ENCODE assay signal across 10 cellular contexts in the genomic region with DNA sequence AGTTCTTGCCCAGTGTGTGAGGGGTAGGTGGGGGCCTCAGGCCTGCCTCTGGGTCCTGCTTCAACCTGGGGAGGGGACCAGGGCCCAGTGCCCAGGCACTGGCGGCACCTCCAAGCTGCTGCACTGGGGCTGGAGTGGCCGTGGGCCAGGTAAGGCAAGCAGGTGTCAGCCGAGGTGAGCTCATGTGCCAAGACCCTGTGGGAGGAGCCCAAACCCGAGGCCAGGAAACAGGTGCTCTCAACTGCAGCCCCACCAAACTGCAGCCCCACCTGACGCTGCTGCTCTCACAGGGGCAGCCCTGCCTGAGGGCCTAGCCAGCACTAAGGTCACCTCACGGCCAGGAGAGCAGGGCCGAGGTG. TPM values are rescaled to one million over a fixed set of nuclear protein-coding genes. Genes with fewer than 3 reads are reported as not detected.
DNase-seq lines count a peak whose midpoint lies in the region; ATAC-seq and TF ChIP-seq lines count a peak whose summit lies in the region.
"Had no signal": no experiment of that assay in that cellular context is flagged by ENCODE, and none has a peak within 500 bp of the region (broad histone marks: within the 10 kb centered on the region; RNA-seq: fewer than 3 reads in every experiment).

No MANE protein-coding gene starts in this region.

- H3K4me1 ChIP-seq in heart right ventricle (peaks cover 2 to 15% (median 10%) of the 10 kb centered on the region in 9 donors), uterus (peaks cover 0 to 4% of the 10 kb centered on the region in 2 donors)

- no peak overlapping the region for H3K4me3 ChIP-seq in heart right ventricle
- no peak overlapping the region for H3K4me3 ChIP-seq in uterus
- H3K4me3 ChIP-seq in lower leg skin (ENCODE audit: low read depth, poor library complexity, severe bottlenecking) = no peak overlapping the region

- H3K27ac ChIP-seq in heart right ventricle (no peak overlapping the region), uterus (no peak overlapping the region)

- ATAC-seq in left ventricle myocardium superior (no peak), heart right ventricle (no peak), left colon (peak; percentile 38)
- ATAC-seq: sciatic nerve had no signal

- TF ChIP-seq CTCF in heart right ventricle (IDR thresholded peaks at IDR 0.05) = no peak
- TF ChIP-seq CTCF in uterus (IDR thresholded peaks at IDR 0.05) = no peak
- TF ChIP-seq CTCF in lower leg skin (IDR thresholded peaks at IDR 0.05) = no peak

- peaks cover 0 to 9% (median 0%) of the 10 kb centered on the region in 9 donors for H3K36me3 ChIP-seq in heart right ventricle
- H3K36me3 ChIP-seq in uterus = no peaks in the 10 kb centered on the region

- intact Hi-C loops in left ventricle myocardium superior (cut with micrococcal nuclease) (no loop called here), heart right ventricle (cut with DNase I) (loop anchor here in 1 of 10 donors (5.0 kb wide), 1 partner anchor 40 kb away; no protein-coding TSS in a partner anchor), left colon (cut with DNase I, micrococcal nuclease) (no loop called here), uterus (cut with DNase I; ENCODE audit: low total_unique reads) (no loop called here), lower leg skin (cut with DNase I; ENCODE audit: low total_unique reads) (no loop called here)

- H3K27me3 ChIP-seq in heart right ventricle (no peaks in the 10 kb centered on the region), uterus (no peaks in the 10 kb centered on the region)

- TF ChIP-seq POLR2A in uterus (IDR thresholded peaks at IDR 0.05) (no peak), lower leg skin (IDR thresholded peaks at IDR 0.05) (no peak)

- DNase-seq in left ventricle myocardium superior = peak; percentile 23
- DNase-seq in heart right ventricle = no peak
- peak; percentile 30 for DNase-seq in NCI-H2196 treated with DMSO at 0.1 percent for 48 hours (lab: John Stamatoyannopoulos, UW; ENCODE audit: unreplicated experiment)
- DNase-seq in left colon = peak in 1 of 2 donors; percentile 38
- DNase-seq in uterus = peak; percentile 12 to 14
- DNase-seq in NK-92 treated with Interleukin-12 subunit alpha and Interleukin-12 subunit beta, amount 100 ng/mL, for 24 hours (lab: John Stamatoyannopoulos, UW) = no peak
- no peak for DNase-seq in lower leg skin (ENCODE audit: low spot score in 2 of 2)
- DNase-seq: cortex of kidney, NCI-H1048 had no signal

- WGBS in heart right ventricle, 2 donors = 70 to 71% methylated on average over 7 of the region's 7 CpGs
- WGBS in lower leg skin, 2 donors = 52 to 60% methylated on average over 3 of the region's 7 CpGs

- H3K9me3 ChIP-seq in heart right ventricle (no peaks in the 10 kb centered on the region), uterus (no peaks in the 10 kb centered on the region)

RNA-seq across cellular contexts. Expression of gene GNB1L, which starts 18.1 kb away (rescaled TPM):
- total RNA-seq in left ventricle myocardium superior = 3.4 TPM
- total RNA-seq in heart right ventricle = 1 to 10 TPM in 8 of 10 donors, under 1 TPM in 2; 0.76 to 3.6 (median 1.8) TPM
- 1 to 10 TPM; 2.0 to 9.3 TPM for polyA plus RNA-seq in heart right ventricle
- total RNA-seq in left colon = 1 to 10 TPM; 3.3 to 4.6 TPM
- 10 to 100 TPM in 1 of 4 donors, 1 to 10 TPM in 2, under 1 TPM in 1; 0.59 to 12.2 (median 3.1) TPM for total RNA-seq in uterus
- total RNA-seq in lower leg skin = 10 to 100 TPM; 10.0 to 16.2 (median 11.2) TPM

RNA-seq across cellular contexts. Expression of gene RTL10, which starts 18.1 kb away (rescaled TPM):
- 8.0 TPM for total RNA-seq in left ventricle myocardium superior
- total RNA-seq in heart right ventricle = 10 to 100 TPM in 2 of 10 donors, 1 to 10 TPM in 8; 5.3 to 12.0 (median 7.2) TPM
- 1 to 10 TPM; 4.0 to 6.5 TPM for polyA plus RNA-seq in heart right ventricle
- 1 to 10 TPM; 8.2 to 9.0 TPM for total RNA-seq in left colon
- total RNA-seq in uterus = 10 to 100 TPM in 3 of 4 donors, 1 to 10 TPM in 1; 6.8 to 24.3 (median 17.7) TPM
- total RNA-seq in lower leg skin = 10 to 100 TPM; 24.5 to 28.0 (median 27.1) TPM

Comparison
In these comparisons a context has a peak if more than half of its experiments do, and no peak if none do; other contexts are left out.
1. DNase-seq: peak in left ventricle myocardium superior (single experiment), NCI-H2196 treated with DMSO at 0.1 percent for 48 hours (single experiment) and uterus (2 of 2); none in heart right ventricle (0 of 2), NK-92 treated with Interleukin-12 subunit alpha and Interleukin-12 subunit beta, amount 100 ng/mL, for 24 hours (single experiment) and lower leg skin (0 of 2).